1 cellular context compared by ENCODE assay signal in genomic region chr19:46410205-46411087, GRCh38.
TF ChIP-seq lines count a peak whose summit lies in the region.

No MANE protein-coding gene starts in this region.

TF ChIP-seq in WTC11, 78 proteins besides CTCF, POLR2A, EP300 and RAD21 (continued from another document):
- TF ChIP-seq, protein P1, sequence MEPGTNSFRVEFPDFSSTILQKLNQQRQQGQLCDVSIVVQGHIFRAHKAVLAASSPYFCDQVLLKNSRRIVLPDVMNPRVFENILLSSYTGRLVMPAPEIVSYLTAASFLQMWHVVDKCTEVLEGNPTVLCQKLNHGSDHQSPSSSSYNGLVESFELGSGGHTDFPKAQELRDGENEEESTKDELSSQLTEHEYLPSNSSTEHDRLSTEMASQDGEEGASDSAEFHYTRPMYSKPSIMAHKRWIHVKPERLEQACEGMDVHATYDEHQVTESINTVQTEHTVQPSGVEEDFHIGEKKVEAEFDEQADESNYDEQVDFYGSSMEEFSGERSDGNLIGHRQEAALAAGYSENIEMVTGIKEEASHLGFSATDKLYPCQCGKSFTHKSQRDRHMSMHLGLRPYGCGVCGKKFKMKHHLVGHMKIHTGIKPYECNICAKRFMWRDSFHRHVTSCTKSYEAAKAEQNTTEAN (CRISPR knock-in tag; IDR thresholded peaks at IDR 0.05), result no peak
- no peak for TF ChIP-seq MYBL2 (CRISPR knock-in tag; IDR thresholded peaks at IDR 0.05)
- TF ChIP-seq PRRX2 (CRISPR knock-in tag; IDR thresholded peaks at IDR 0.05), result no peak
- TF ChIP-seq ZBTB21 (CRISPR knock-in tag; IDR thresholded peaks at IDR 0.05; ENCODE audit: borderline replicate concordance), result no peak
- TF ChIP-seq ZNF416 (CRISPR knock-in tag; IDR thresholded peaks at IDR 0.05), result no peak
- TF ChIP-seq GABPB1 (CRISPR knock-in tag; IDR thresholded peaks at IDR 0.05), result no peak
